ENCODE assay signal across 15 cellular contexts in genomic region chr11:72085836-72086475, GRCh38. TPM values are rescaled to one million over a fixed set of nuclear protein-coding genes. Genes with fewer than 3 reads are reported as not detected.
DNase-seq lines count a peak whose midpoint lies in the region; ATAC-seq and TF ChIP-seq lines count a peak whose summit lies in the region.
"Had no signal": no experiment of that assay in that cellular context is flagged by ENCODE, and none has a peak within 500 bp of the region (broad histone marks: within the 10 kb centered on the region; RNA-seq: fewer than 3 reads in every experiment).

No MANE protein-coding gene starts in this region.

- peaks cover 0 to 3% (median 0%) of the 10 kb centered on the region in 3 donors for H3K27me3 Mint-ChIP-seq in immature natural killer cell (ENCODE audit: low read depth in 3 of 3)

- no peak overlapping the region for H3K4me3 Mint-ChIP-seq in immature natural killer cell

- no peaks in the 10 kb centered on the region for H3K9me3 Mint-ChIP-seq in immature natural killer cell

- H3K4me3 ChIP-seq in breast epithelium (no peak overlapping the region), mammary epithelial cell (replicated peaks in 1 of 3; ENCODE audit: insufficient read depth in 1 of 3, low read depth in 2 of 3, low read length in 3 of 3) (no peak overlapping the region)
- H3K4me3 ChIP-seq: esophagus muscularis mucosa, psoas muscle, SJSA1, upper lobe of right lung had no signal

- H3K79me2 ChIP-seq in mammary epithelial cell (ENCODE audit: insufficient read depth, low read length) = peaks cover 3% of the 10 kb centered on the region

- peaks cover 11 to 16% of the 10 kb centered on the region in 2 donors for H3K4me1 Mint-ChIP-seq in immature natural killer cell

- CTCF ChIA-PET in mammary epithelial cell (lab: Charles Lee; ENCODE audit: low non-redundant PET) = no interaction called here
- CTCF ChIA-PET in GM10248 (lab: Yijun Ruan, JAX) = interaction anchor here (1.4 to 4.8 kb wide), 10 partner anchors 11 to 108 kb away, joined by 3 to 52 read pairs (median 8); no protein-coding TSS in a partner anchor

- no TSS peak for BruUV-seq in mammary epithelial cell (replicated peaks; lab: Mats Ljungman, UMichigan)

- no peaks in the 10 kb centered on the region for H4K20me1 ChIP-seq in mammary epithelial cell (ENCODE audit: insufficient read depth, low read length)

- H3K9me3 ChIP-seq in breast epithelium (no peaks in the 10 kb centered on the region), mammary epithelial cell (replicated peaks; ENCODE audit: insufficient read depth, low read length) (no peaks in the 10 kb centered on the region)
- H3K9me3 ChIP-seq: BE2C, esophagus muscularis mucosa, psoas muscle, SJSA1, upper lobe of right lung had no signal

- no peak overlapping the region for H2AFZ ChIP-seq in mammary epithelial cell (ENCODE audit: low read depth, low read length)

- H3K4me2 ChIP-seq in mammary epithelial cell (ENCODE audit: insufficient read depth, low read depth, low read length) = no peak overlapping the region

- no peak for DNase-seq in breast epithelium (ENCODE audit: low spot score in 2 of 2)
- DNase-seq in mammary epithelial cell = no peak
- DNase-seq in SK-MEL-5 (ENCODE audit: low read depth, low spot score) = peak; percentile 90
- DNase-seq in immature natural killer cell = no peak
- no peak for DNase-seq in GM10248 (ENCODE audit: extremely low spot score)
- no peak for DNase-seq in RPMI8226
- DNase-seq: BE2C, psoas muscle, upper lobe of right lung had no signal

- TF ChIP-seq CTCF in breast epithelium (IDR thresholded peaks at IDR 0.05) (no peak), mammary epithelial cell (conservative IDR thresholded peaks at IDR 0.05 in 1 of 2, IDR thresholded peaks at IDR 0.05 in 1 of 2; ENCODE audit: extremely low read depth in 1 of 2, insufficient read depth in 1 of 2, low read depth in 1 of 2, low read length in 2 of 2) (no peak), GM10248 (IDR thresholded peaks at IDR 0.05; ENCODE audit: control extremely low read depth, extremely low read depth, low read depth, missing control alignments) (no peak)

- H3K4me1 ChIP-seq in breast epithelium = peaks cover 0 to 4% of the 10 kb centered on the region in 2 donors
- peaks cover 13% of the 10 kb centered on the region for H3K4me1 ChIP-seq in mammary epithelial cell (ENCODE audit: insufficient read depth, low read length)

- H3K27me3 ChIP-seq in breast epithelium (no peaks in the 10 kb centered on the region), mammary epithelial cell (ENCODE audit: insufficient read depth, low read length) (no peaks in the 10 kb centered on the region)
- H3K27me3 ChIP-seq: BE2C, esophagus muscularis mucosa, SJSA1, upper lobe of right lung had no signal

- no peak for TF ChIP-seq POLR2A in breast epithelium (IDR thresholded peaks at IDR 0.05)

- peaks cover 0 to 8% (median 7%) of the 10 kb centered on the region in 3 donors for H3K36me3 Mint-ChIP-seq in immature natural killer cell

- WGBS in mammary epithelial cell (ENCODE audit: low coverage, missing lambda C conversion rate) = 100% methylated on average over 1 of the region's 1 CpG

- H3K9ac ChIP-seq in mammary epithelial cell (ENCODE audit: insufficient read depth, low read length) = no peak overlapping the region

- H3K36me3 ChIP-seq in breast epithelium (no peaks in the 10 kb centered on the region), mammary epithelial cell (ENCODE audit: insufficient read depth, low read length) (no peaks in the 10 kb centered on the region)
- H3K36me3 ChIP-seq: SJSA1 had no signal

- POLR2A ChIA-PET in GM10248 (lab: Yijun Ruan, JAX) = interaction anchor here (0.6 kb wide), 1 partner anchor 26 kb away, joined by 3 read pairs; the partner anchor contains the start of gene ANAPC15

- peak overlapping the region; percentile 37 to 41 for H3K27ac ChIP-seq in breast epithelium
- no peak overlapping the region for H3K27ac ChIP-seq in mammary epithelial cell (ENCODE audit: insufficient read depth, low read depth, low read length)
- H3K27ac ChIP-seq: esophagus muscularis mucosa, psoas muscle, SJSA1, upper lobe of right lung had no signal

- peak overlapping the region; percentile 9 to 69 (median 53) for H3K27ac Mint-ChIP-seq in immature natural killer cell

- intact Hi-C loops in breast epithelium (cut with DNase I; ENCODE audit: low total_unique reads) (no loop called here), mammary epithelial cell (cut with micrococcal nuclease) (no loop called here)

- in situ Hi-C loops in mammary epithelial cell (cut with MboI; ENCODE audit: low sequenced_read_pairs in 2 of 2) = no loop called here
- in situ Hi-C loops in SK-MEL-5 (cut with HindIII; ENCODE audit: low pct_unique_long_range_greater_than_20kb, low sequenced_read_pairs) = no loop called here

- no peak for ATAC-seq in GM19455 (IDR thresholded peaks at IDR 0.05; ENCODE audit: unreplicated experiment)
- ATAC-seq in GM19395 (IDR thresholded peaks at IDR 0.05; ENCODE audit: unreplicated experiment) = no peak
- ATAC-seq: psoas muscle, upper lobe of right lung had no signal

- dilution Hi-C loops in mammary epithelial cell (cut with HindIII; ENCODE audit: low sequenced_read_pairs) = no loop called here

RNA-seq across cellular contexts. Expression of gene LRRC51, which starts 5.3 kb away (rescaled TPM):
- 100 to 1,000 TPM in 1 of 3 donors, 10 to 100 TPM in 2; 14.9 to 103 (median 17.1) TPM for total RNA-seq in breast epithelium
- 10 to 100 TPM in 1 of 2 donors, 1 to 10 TPM in 1; 4.3 to 10.3 TPM for total RNA-seq in mammary epithelial cell
- 9.0 TPM for polyA plus RNA-seq in mammary epithelial cell
- polyA minus RNA-seq in mammary epithelial cell = 2.7 TPM
- 7.7 and 18.3 TPM in 2 replicates for total RNA-seq in SK-MEL-5 (2014; rRNA removed; shearing (Covaris generic))
- polyA plus RNA-seq in SK-MEL-5 (2015; cell fraction: cytosol; rRNA removed) = 8.4 and 9.2 TPM in 2 replicates
- 11.7 and 11.9 TPM in 2 replicates for polyA plus RNA-seq in SK-MEL-5 (2015; cell fraction: nucleus; rRNA removed)
- polyA plus RNA-seq in immature natural killer cell = 1 to 10 TPM in 2 of 3 donors, not detected in 1; 3.4 to 4.7 TPM

RNA-seq across cellular contexts. Expression of gene NUMA1, which starts 5.6 kb away (rescaled TPM):
- total RNA-seq in breast epithelium (100 to 1,000 TPM; 240 to 412 (median 283) TPM), mammary epithelial cell (100 to 1,000 TPM; 126 to 175 TPM)
- polyA plus RNA-seq in mammary epithelial cell (74.4 TPM), immature natural killer cell (10 to 100 TPM in 2 of 3 donors, 1 to 10 TPM in 1; 2.7 to 92.5 (median 10.5) TPM)
- polyA minus RNA-seq in mammary epithelial cell = 264 TPM
- 118 and 144 TPM in 2 replicates for total RNA-seq in SK-MEL-5 (2014; rRNA removed; shearing (Covaris generic))
- polyA plus RNA-seq in SK-MEL-5 (2015; cell fraction: cytosol; rRNA removed) = 172 and 213 TPM in 2 replicates
- polyA plus RNA-seq in SK-MEL-5 (2015; cell fraction: nucleus; rRNA removed) = 594 and 717 TPM in 2 replicates

RNA-seq across cellular contexts. Expression of gene LAMTOR1, which starts 17.1 kb away (rescaled TPM):
- total RNA-seq in breast epithelium (100 to 1,000 TPM in 2 of 3 donors, 10 to 100 TPM in 1; 87.2 to 120 (median 112) TPM), mammary epithelial cell (100 to 1,000 TPM; 105 to 183 TPM)
- polyA plus RNA-seq in mammary epithelial cell (175 TPM), immature natural killer cell (100 to 1,000 TPM; 110 to 181 (median 138) TPM)
- polyA minus RNA-seq in mammary epithelial cell = 96.7 TPM
- total RNA-seq in SK-MEL-5 (2014; rRNA removed; shearing (Covaris generic)) = 279 and 297 TPM in 2 replicates
- 441 and 496 TPM in 2 replicates for polyA plus RNA-seq in SK-MEL-5 (2015; cell fraction: cytosol; rRNA removed)
- 109 and 130 TPM in 2 replicates for polyA plus RNA-seq in SK-MEL-5 (2015; cell fraction: nucleus; rRNA removed)

RNA-seq across cellular contexts. Expression of gene TOMT, which starts 19.8 kb away (rescaled TPM):
- total RNA-seq in breast epithelium (not detected), mammary epithelial cell (under 1 TPM in 1 of 2 donors, not detected in 1; 0.17 TPM)
- polyA plus RNA-seq in mammary epithelial cell (not detected), immature natural killer cell (not detected)
- polyA minus RNA-seq in mammary epithelial cell = not detected
- not detected in 2 replicates for total RNA-seq in SK-MEL-5 (2014; rRNA removed; shearing (Covaris generic))
- polyA plus RNA-seq in SK-MEL-5 (2015; cell fraction: cytosol; rRNA removed) = not detected in 2 replicates
- not detected in 2 replicates for polyA plus RNA-seq in SK-MEL-5 (2015; cell fraction: nucleus; rRNA removed)
- total RNA-seq: astrocyte, esophagus muscularis mucosa, psoas muscle, SJSA1, upper lobe of right lung had no signal
- polyA plus RNA-seq: keratinocyte, psoas muscle had no signal

RNA-seq across cellular contexts. Expression of gene ANAPC15, which starts 26.5 kb away (rescaled TPM):
- total RNA-seq in breast epithelium = 10 to 100 TPM; 12.1 to 22.4 (median 21.4) TPM
- total RNA-seq in mammary epithelial cell = 10 to 100 TPM; 21.7 to 64.8 TPM
- 92.2 TPM for polyA plus RNA-seq in mammary epithelial cell
- polyA minus RNA-seq in mammary epithelial cell = 17.7 TPM
- 30.3 and 30.6 TPM in 2 replicates for total RNA-seq in SK-MEL-5 (2014; rRNA removed; shearing (Covaris generic))
- polyA plus RNA-seq in SK-MEL-5 (2015; cell fraction: cytosol; rRNA removed) = 32.2 and 38.8 TPM in 2 replicates
- 7.3 and 27.6 TPM in 2 replicates for polyA plus RNA-seq in SK-MEL-5 (2015; cell fraction: nucleus; rRNA removed)
- polyA plus RNA-seq in immature natural killer cell = 10 to 100 TPM; 70.9 to 76.7 (median 75.2) TPM
